ENCODE assay signal across 8 cellular contexts in the genomic region with DNA sequence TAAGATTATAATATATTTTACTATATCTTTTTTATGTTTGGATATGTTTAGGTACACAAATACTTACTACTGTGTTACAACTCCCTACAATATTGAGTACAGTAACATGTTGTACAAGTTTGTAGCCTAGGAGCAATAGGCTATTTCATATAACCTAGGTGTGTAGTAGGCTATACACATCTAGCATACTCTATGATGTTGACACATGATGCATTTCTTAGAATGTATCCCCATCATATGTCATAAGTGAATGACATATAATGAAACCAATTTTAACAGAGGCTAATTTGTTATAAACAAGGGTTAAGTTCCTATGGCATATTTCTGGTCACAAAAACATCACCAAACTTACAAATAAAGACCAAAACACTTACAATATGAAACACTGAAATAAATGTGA.
"Had no signal": no experiment of that assay in that cellular context is flagged by ENCODE, and none has a peak within 500 bp of the region (broad histone marks: within the 10 kb centered on the region; RNA-seq: fewer than 3 reads in every experiment).

No MANE protein-coding gene starts in this region.

- FAIRE-seq: HTR-8/SVneo, K562 had no signal

- ATAC-seq: HCT116, K562 had no signal

- DNase-seq: GM23248, GOT3, H7, IMR-90, KG1 had no signal
